21 cellular contexts compared by ENCODE assay signal in the genomic region with DNA sequence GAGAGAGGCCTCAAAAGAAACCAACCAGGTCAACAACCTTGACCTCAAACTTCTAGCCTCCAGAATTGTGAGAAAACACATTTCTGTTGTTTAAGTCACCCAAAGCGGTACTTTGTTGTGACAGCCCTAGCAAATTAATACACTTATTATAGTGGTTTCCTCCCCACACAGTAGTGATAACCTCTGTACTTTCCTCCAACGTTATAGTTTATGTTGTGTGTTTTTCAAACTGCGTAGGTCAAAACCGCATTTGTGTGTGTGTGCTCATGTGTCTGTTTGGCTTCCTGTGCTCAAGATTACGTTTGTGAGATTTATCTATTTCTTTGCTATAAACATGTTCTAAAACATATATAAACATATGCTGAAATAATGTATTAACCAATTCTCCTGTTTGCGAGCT.
"Had no signal": no experiment of that assay in that cellular context is flagged by ENCODE, and none has a peak within 500 bp of the region (broad histone marks: within the 10 kb centered on the region; RNA-seq: fewer than 3 reads in every experiment).

No MANE protein-coding gene starts in this region.

- DNase-seq: Karpas-422, KG1, MG63, NCI-H1092, NCI-H1105 treated with DMSO at 0.1 percent for 48 hours, NCI-H1436, NCI-H187, NCI-H2029, NCI-H2081 treated with DMSO at 0.1 percent for 48 hours, NCI-H2171, NCI-H226, NCI-H446, NCI-H510A, NCI-H524 treated with DMSO at 0.1 percent for 48 hours, NCI-H69, NCI-H774, PC-3, SHP77, SK-N-SH had no signal

- H3K9me3 ChIP-seq: MG63, SK-N-SH had no signal

- H3K4me2 ChIP-seq: SK-N-SH had no signal

- H3K4me3 ChIP-seq: MG63 had no signal

- H3K27ac ChIP-seq: RWPE1 had no signal

- H3K36me3 ChIP-seq: MG63 had no signal

- ATAC-seq: Panc1, PC-3 had no signal

- H3K27me3 ChIP-seq: MG63 had no signal

- H3K9ac ChIP-seq: SK-N-SH had no signal
